Comparison of ENCODE assay signal across 8 cellular contexts in genomic region chr4:3041192-3042142, GRCh38. TPM values are rescaled to one million over a fixed set of nuclear protein-coding genes. Genes with fewer than 3 reads are reported as not detected.
A peak's percentile ranks its signal among the peaks of the same experiment; 100 is the strongest.
DNase-seq lines count a peak whose midpoint lies in the region; ATAC-seq and TF ChIP-seq lines count a peak whose summit lies in the region.

No MANE protein-coding gene starts in this region.

- intact Hi-C loops in CD4-positive, alpha-beta memory T cell (cut with micrococcal nuclease) = no loop called here
- intact Hi-C loops in left lung (cut with DNase I) = no loop called here

- peak overlapping the region; percentile 84 to 91 (median 89) for H3K4me3 Mint-ChIP-seq in CD4-positive, alpha-beta memory T cell
- peak overlapping the region; percentile 83 for H3K4me3 Mint-ChIP-seq in T-helper 1 cell treated with Interleukin-12 subunit alpha and Interleukin-12 subunit beta and Interleukin-4 antibody, amounts not matched to agents 30 μg/mL and 1 μg/mL, for 36 hours
- H3K4me3 Mint-ChIP-seq in brain = no peak overlapping the region

- H3K4me1 Mint-ChIP-seq in CD4-positive, alpha-beta memory T cell = peaks cover 29 to 69% (median 46%) of the 10 kb centered on the region in 4 donors
- peaks cover 44% of the 10 kb centered on the region for H3K4me1 Mint-ChIP-seq in T-helper 1 cell treated with Interleukin-12 subunit alpha and Interleukin-12 subunit beta and Interleukin-4 antibody, amounts not matched to agents 30 μg/mL and 1 μg/mL, for 36 hours (ENCODE audit: low read depth)
- peaks cover 37% of the 10 kb centered on the region for H3K4me1 Mint-ChIP-seq in brain

- no peaks in the 10 kb centered on the region for H3K36me3 ChIP-seq in CD4-positive, alpha-beta memory T cell (ENCODE audit: insufficient read depth, low read length)
- no peaks in the 10 kb centered on the region for H3K36me3 ChIP-seq in HEK293 (ENCODE audit: control insufficient read depth in 2 of 2, insufficient read depth in 1 of 2, low read length in 2 of 2)
- no peaks in the 10 kb centered on the region for H3K36me3 ChIP-seq in left lung

- no peaks in the 10 kb centered on the region for H3K9me3 ChIP-seq in CD4-positive, alpha-beta memory T cell (ENCODE audit: control insufficient read depth in 1 of 2, low read length in 2 of 2)
- H3K9me3 ChIP-seq in HEK293 (ENCODE audit: control insufficient read depth, insufficient read depth, low read depth, low read length) = no peaks in the 10 kb centered on the region
- H3K9me3 ChIP-seq in left lung = no peaks in the 10 kb centered on the region

- peak overlapping the region; percentile 30 to 53 for H3K4me3 ChIP-seq in CD4-positive, alpha-beta memory T cell (ENCODE audit: low read length in 2 of 2)
- H3K4me3 ChIP-seq in HEK293 (ENCODE audit: low read depth, low read length) = no peak overlapping the region
- H3K4me3 ChIP-seq in left lung = peak overlapping the region; percentile 21 to 41

- CTCF ChIA-PET in CD4-positive, alpha-beta memory T cell (lab: Charles Lee; ENCODE audit: partially characterized antibody) = no interaction called here
- CTCF ChIA-PET in HEK293 (lab: Yijun Ruan, JAX) = no interaction called here

- H3K27me3 Mint-ChIP-seq in CD4-positive, alpha-beta memory T cell = peaks cover 0 to 4% of the 10 kb centered on the region in 2 donors
- H3K27me3 Mint-ChIP-seq in T-helper 1 cell treated with Interleukin-12 subunit alpha and Interleukin-12 subunit beta and Interleukin-4 antibody, amounts not matched to agents 30 μg/mL and 1 μg/mL, for 36 hours (ENCODE audit: low read depth) = peaks cover 10% of the 10 kb centered on the region
- peaks cover 4% of the 10 kb centered on the region for H3K27me3 Mint-ChIP-seq in brain

- POLR2A ChIA-PET in CD4-positive, alpha-beta memory T cell (lab: Charles Lee; ENCODE audit: partially characterized antibody) = interaction anchor here (0.8 to 2.0 kb wide), 3 partner anchors 78 to 106 kb away, joined by 3 to 7 read pairs (median 4); partner anchors contain the start of genes GRK4 and NOP14
- POLR2A ChIA-PET in HEK293 (lab: Yijun Ruan, JAX) = no interaction called here

- peak overlapping the region; percentile 77 to 94 (median 85) for H3K27ac Mint-ChIP-seq in CD4-positive, alpha-beta memory T cell
- peak overlapping the region; percentile 85 for H3K27ac Mint-ChIP-seq in T-helper 1 cell treated with Interleukin-12 subunit alpha and Interleukin-12 subunit beta and Interleukin-4 antibody, amounts not matched to agents 30 μg/mL and 1 μg/mL, for 36 hours
- peak overlapping the region in 3 of 5 experiments; percentile 30 to 64 (median 60) for H3K27ac Mint-ChIP-seq in brain

- TF ChIP-seq CTCF in HEK293 (tag by site-specific recombination; IDR thresholded peaks at IDR 0.05) (no peak), brain (conservative IDR thresholded peaks at IDR 0.05) (no peak), left lung (IDR thresholded peaks at IDR 0.05) (no peak)

- no peaks in the 10 kb centered on the region for H3K27me3 ChIP-seq in CD4-positive, alpha-beta memory T cell (ENCODE audit: insufficient read depth, low read length)
- peaks cover 0 to 5% of the 10 kb centered on the region in 2 donors for H3K27me3 ChIP-seq in left lung

- H3K27ac ChIP-seq in CD4-positive, alpha-beta memory T cell (ENCODE audit: low read depth, low read length) = peak overlapping the region; percentile 44
- H3K27ac ChIP-seq in HEK293 (ENCODE audit: extremely low read depth, low read depth, low read length) = no peak overlapping the region
- H3K27ac ChIP-seq in left lung = peak overlapping the region in 1 of 2 donors; percentile 86

- H3K36me3 Mint-ChIP-seq in CD4-positive, alpha-beta memory T cell = peaks cover 3 to 10% of the 10 kb centered on the region in 2 donors
- peaks cover 7% of the 10 kb centered on the region for H3K36me3 Mint-ChIP-seq in T-helper 1 cell treated with Interleukin-12 subunit alpha and Interleukin-12 subunit beta and Interleukin-4 antibody, amounts not matched to agents 30 μg/mL and 1 μg/mL, for 36 hours (ENCODE audit: low read depth)
- no peaks in the 10 kb centered on the region for H3K36me3 Mint-ChIP-seq in brain

- peaks cover 56% of the 10 kb centered on the region for H3K4me1 ChIP-seq in CD4-positive, alpha-beta memory T cell (ENCODE audit: insufficient read depth, low read length)
- H3K4me1 ChIP-seq in HEK293 (ENCODE audit: control insufficient read depth, insufficient read depth, low read length) = no peaks in the 10 kb centered on the region
- H3K4me1 ChIP-seq in left lung = peaks cover 13 to 57% of the 10 kb centered on the region in 2 donors

- DNase-seq in CD4-positive, alpha-beta memory T cell = peak; percentile 29 to 63 (median 45)
- DNase-seq in left lung (peak; percentile 63 to 91), GF-D8 (lab: John Stamatoyannopoulos, UW) (no peak), NCI-H2029 (lab: John Stamatoyannopoulos, UW) (no peak)
- DNase-seq in stimulated activated naive CD8-positive, alpha-beta T cell treated with anti-CD3 and anti-CD28 coated beads, Interleukin-15, Interleukin-2, amounts not matched to agents 100 U/mL and 50 U/mL, for 24 hours = peak; percentile 34

- ATAC-seq in left lung = peak; percentile 70
- peak; percentile 47 for ATAC-seq in stimulated activated naive CD8-positive, alpha-beta T cell treated with anti-CD3 and anti-CD28 coated beads, Interleukin-15, Interleukin-2, amounts not matched to agents 100 U/mL and 50 U/mL, for 24 hours

- peaks cover 0 to 6% (median 5%) of the 10 kb centered on the region in 8 donors for H3K9me3 Mint-ChIP-seq in CD4-positive, alpha-beta memory T cell
- peaks cover 5% of the 10 kb centered on the region for H3K9me3 Mint-ChIP-seq in T-helper 1 cell treated with Interleukin-12 subunit alpha and Interleukin-12 subunit beta and Interleukin-4 antibody, amounts not matched to agents 30 μg/mL and 1 μg/mL, for 36 hours
- no peaks in the 10 kb centered on the region for H3K9me3 Mint-ChIP-seq in brain

TF ChIP-seq in HEK293, 187 proteins besides CTCF, POLR2A, EP300 and RAD21:
- TF ChIP-seq ZIC2 (tag by site-specific recombination; IDR thresholded peaks at IDR 0.05) (peak; percentile 28), ZNF560 (tag by site-specific recombination; IDR thresholded peaks at IDR 0.05; ENCODE audit: borderline replicate concordance) (no peak), ZNF549 (tag by site-specific recombination; IDR thresholded peaks at IDR 0.05) (no peak), ZBTB21 (tag by site-specific recombination; IDR thresholded peaks at IDR 0.05) (no peak), ZNF664 (tag by site-specific recombination; IDR thresholded peaks at IDR 0.05) (no peak)

RNA-seq across cellular contexts. Expression of gene HTT-AS, which starts 32.9 kb away (rescaled TPM):
- total RNA-seq in CD4-positive, alpha-beta memory T cell = not detected
- not detected for polyA plus RNA-seq in CD4-positive, alpha-beta memory T cell
- polyA plus RNA-seq in brain (ENCODE audit: insufficient read depth, low read depth, low replicate concordance) = not detected
- not detected for total RNA-seq in left lung

RNA-seq across cellular contexts. Expression of gene HTT, which starts 33.0 kb away (rescaled TPM):
- total RNA-seq in CD4-positive, alpha-beta memory T cell = 10 to 100 TPM; 62.2 to 67.7 TPM
- polyA plus RNA-seq in CD4-positive, alpha-beta memory T cell = 1 to 10 TPM in 1 of 2 donors, under 1 TPM in 1; 0.57 to 4.9 TPM
- polyA plus RNA-seq in brain (ENCODE audit: insufficient read depth, low read depth, low replicate concordance) = 30.4 TPM
- total RNA-seq in left lung = 10 to 100 TPM; 72.9 to 75.9 TPM

Comparison
In these comparisons a context has a peak if more than half of its experiments do, and no peak if none do; other contexts are left out.
1. DNase-seq: peak in CD4-positive, alpha-beta memory T cell (5 of 5), left lung (2 of 2) and stimulated activated naive CD8-positive, alpha-beta T cell treated with anti-CD3 and anti-CD28 coated beads, Interleukin-15, Interleukin-2, amounts not matched to agents 100 U/mL and 50 U/mL, for 24 hours (single experiment); none in GF-D8 (single experiment) and NCI-H2029 (single experiment).
2. H3K4me3 Mint-ChIP-seq: peak in CD4-positive, alpha-beta memory T cell (8 of 8) and T-helper 1 cell treated with Interleukin-12 subunit alpha and Interleukin-12 subunit beta and Interleukin-4 antibody, amounts not matched to agents 30 μg/mL and 1 μg/mL, for 36 hours (single experiment); none in brain (0 of 5).
3. Peak in every context shown above with its lines, with median percentiles within 50 percentile points of each other: H3K27ac Mint-ChIP-seq.